Comparison of ENCODE assay signal across 1 cellular context in genomic region chr1:154972517-154973343, GRCh38.
TF ChIP-seq lines count a peak whose summit lies in the region.

No MANE protein-coding gene starts in this region.

TF ChIP-seq in HEK293, 187 proteins besides CTCF, POLR2A, EP300 and RAD21 (continued from another document and continues in another):
- TF ChIP-seq ZNF423 (tag by site-specific recombination; IDR thresholded peaks at IDR 0.05) = no peak
- TF ChIP-seq ZNF398 (tag by site-specific recombination; IDR thresholded peaks at IDR 0.05) = no peak; the same call in none of the 2 replicates
- TF ChIP-seq HIC1 (tag by site-specific recombination; IDR thresholded peaks at IDR 0.05) = no peak
- TF ChIP-seq, protein P1, sequence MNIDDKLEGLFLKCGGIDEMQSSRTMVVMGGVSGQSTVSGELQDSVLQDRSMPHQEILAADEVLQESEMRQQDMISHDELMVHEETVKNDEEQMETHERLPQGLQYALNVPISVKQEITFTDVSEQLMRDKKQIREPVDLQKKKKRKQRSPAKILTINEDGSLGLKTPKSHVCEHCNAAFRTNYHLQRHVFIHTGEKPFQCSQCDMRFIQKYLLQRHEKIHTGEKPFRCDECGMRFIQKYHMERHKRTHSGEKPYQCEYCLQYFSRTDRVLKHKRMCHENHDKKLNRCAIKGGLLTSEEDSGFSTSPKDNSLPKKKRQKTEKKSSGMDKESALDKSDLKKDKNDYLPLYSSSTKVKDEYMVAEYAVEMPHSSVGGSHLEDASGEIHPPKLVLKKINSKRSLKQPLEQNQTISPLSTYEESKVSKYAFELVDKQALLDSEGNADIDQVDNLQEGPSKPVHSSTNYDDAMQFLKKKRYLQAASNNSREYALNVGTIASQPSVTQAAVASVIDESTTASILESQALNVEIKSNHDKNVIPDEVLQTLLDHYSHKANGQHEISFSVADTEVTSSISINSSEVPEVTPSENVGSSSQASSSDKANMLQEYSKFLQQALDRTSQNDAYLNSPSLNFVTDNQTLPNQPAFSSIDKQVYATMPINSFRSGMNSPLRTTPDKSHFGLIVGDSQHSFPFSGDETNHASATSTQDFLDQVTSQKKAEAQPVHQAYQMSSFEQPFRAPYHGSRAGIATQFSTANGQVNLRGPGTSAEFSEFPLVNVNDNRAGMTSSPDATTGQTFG (tag by site-specific recombination; IDR thresholded peaks at IDR 0.05; ENCODE audit: borderline replicate concordance) = no peak
- no peak for TF ChIP-seq GFI1B (tag by site-specific recombination; IDR thresholded peaks at IDR 0.05)
- TF ChIP-seq ZNF19 (tag by site-specific recombination; IDR thresholded peaks at IDR 0.05; ENCODE audit: low read depth) = no peak
- no peak for TF ChIP-seq ZNF214 (tag by site-specific recombination; IDR thresholded peaks at IDR 0.05; ENCODE audit: borderline replicate concordance)
- TF ChIP-seq SP7 (tag by site-specific recombination; IDR thresholded peaks at IDR 0.05) = peak; percentile 76
- no peak; the same call in 1 of the 2 replicates for TF ChIP-seq ZNF843 (tag by site-specific recombination; IDR thresholded peaks at IDR 0.05)
- TF ChIP-seq ZBTB49 (tag by site-specific recombination; IDR thresholded peaks at IDR 0.05; ENCODE audit: low read depth) = no peak
- TF ChIP-seq ZNF747 (tag by site-specific recombination; IDR thresholded peaks at IDR 0.05) = no peak
- TF ChIP-seq TRIM28 (IDR thresholded peaks at IDR 0.05; ENCODE audit: borderline replicate concordance, low read length) = no peak
- TF ChIP-seq ZNF600 (tag by site-specific recombination; IDR thresholded peaks at IDR 0.05) = peak; percentile 65; the same call in 1 of the 2 replicates
- no peak for TF ChIP-seq ZNF354C (tag by site-specific recombination; IDR thresholded peaks at IDR 0.05; ENCODE audit: borderline replicate concordance, low read depth)
- TF ChIP-seq GLI4 (tag by site-specific recombination; IDR thresholded peaks at IDR 0.05) = no peak
- TF ChIP-seq BCL6B (tag by site-specific recombination; IDR thresholded peaks at IDR 0.05) = no peak
- TF ChIP-seq, protein P2, sequence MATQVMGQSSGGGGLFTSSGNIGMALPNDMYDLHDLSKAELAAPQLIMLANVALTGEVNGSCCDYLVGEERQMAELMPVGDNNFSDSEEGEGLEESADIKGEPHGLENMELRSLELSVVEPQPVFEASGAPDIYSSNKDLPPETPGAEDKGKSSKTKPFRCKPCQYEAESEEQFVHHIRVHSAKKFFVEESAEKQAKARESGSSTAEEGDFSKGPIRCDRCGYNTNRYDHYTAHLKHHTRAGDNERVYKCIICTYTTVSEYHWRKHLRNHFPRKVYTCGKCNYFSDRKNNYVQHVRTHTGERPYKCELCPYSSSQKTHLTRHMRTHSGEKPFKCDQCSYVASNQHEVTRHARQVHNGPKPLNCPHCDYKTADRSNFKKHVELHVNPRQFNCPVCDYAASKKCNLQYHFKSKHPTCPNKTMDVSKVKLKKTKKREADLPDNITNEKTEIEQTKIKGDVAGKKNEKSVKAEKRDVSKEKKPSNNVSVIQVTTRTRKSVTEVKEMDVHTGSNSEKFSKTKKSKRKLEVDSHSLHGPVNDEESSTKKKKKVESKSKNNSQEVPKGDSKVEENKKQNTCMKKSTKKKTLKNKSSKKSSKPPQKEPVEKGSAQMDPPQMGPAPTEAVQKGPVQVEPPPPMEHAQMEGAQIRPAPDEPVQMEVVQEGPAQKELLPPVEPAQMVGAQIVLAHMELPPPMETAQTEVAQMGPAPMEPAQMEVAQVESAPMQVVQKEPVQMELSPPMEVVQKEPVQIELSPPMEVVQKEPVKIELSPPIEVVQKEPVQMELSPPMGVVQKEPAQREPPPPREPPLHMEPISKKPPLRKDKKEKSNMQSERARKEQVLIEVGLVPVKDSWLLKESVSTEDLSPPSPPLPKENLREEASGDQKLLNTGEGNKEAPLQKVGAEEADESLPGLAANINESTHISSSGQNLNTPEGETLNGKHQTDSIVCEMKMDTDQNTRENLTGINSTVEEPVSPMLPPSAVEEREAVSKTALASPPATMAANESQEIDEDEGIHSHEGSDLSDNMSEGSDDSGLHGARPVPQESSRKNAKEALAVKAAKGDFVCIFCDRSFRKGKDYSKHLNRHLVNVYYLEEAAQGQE (tag by site-specific recombination; IDR thresholded peaks at IDR 0.05) = no peak
- TF ChIP-seq ZNF302 (tag by site-specific recombination; IDR thresholded peaks at IDR 0.05; ENCODE audit: low read depth) = no peak
- no peak for TF ChIP-seq ZNF211 (tag by site-specific recombination; IDR thresholded peaks at IDR 0.05; ENCODE audit: low read depth)
- peak; percentile 73 for TF ChIP-seq ZIC2 (tag by site-specific recombination; IDR thresholded peaks at IDR 0.05)
- peak; percentile 36; the same call in 1 of the 2 replicates for TF ChIP-seq EGR2 (tag by site-specific recombination; IDR thresholded peaks at IDR 0.05; ENCODE audit: low read depth)
- TF ChIP-seq, protein P3, sequence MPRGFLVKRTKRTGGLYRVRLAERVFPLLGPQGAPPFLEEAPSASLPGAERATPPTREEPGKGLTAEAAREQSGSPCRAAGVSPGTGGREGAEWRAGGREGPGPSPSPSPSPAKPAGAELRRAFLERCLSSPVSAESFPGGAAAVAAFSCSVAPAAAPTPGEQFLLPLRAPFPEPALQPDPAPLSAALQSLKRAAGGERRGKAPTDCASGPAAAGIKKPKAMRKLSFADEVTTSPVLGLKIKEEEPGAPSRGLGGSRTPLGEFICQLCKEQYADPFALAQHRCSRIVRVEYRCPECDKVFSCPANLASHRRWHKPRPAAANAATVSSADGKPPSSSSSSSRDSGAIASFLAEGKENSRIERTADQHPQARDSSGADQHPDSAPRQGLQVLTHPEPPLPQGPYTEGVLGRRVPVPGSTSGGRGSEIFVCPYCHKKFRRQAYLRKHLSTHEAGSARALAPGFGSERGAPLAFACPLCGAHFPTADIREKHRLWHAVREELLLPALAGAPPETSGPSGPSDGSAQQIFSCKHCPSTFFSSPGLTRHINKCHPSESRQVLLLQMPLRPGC (tag by site-specific recombination; IDR thresholded peaks at IDR 0.05) = peak; percentile 86
- TF ChIP-seq ZNF76 (tag by site-specific recombination; IDR thresholded peaks at IDR 0.05; ENCODE audit: borderline replicate concordance, low read depth) = peak; percentile 82
- TF ChIP-seq, protein P4, sequence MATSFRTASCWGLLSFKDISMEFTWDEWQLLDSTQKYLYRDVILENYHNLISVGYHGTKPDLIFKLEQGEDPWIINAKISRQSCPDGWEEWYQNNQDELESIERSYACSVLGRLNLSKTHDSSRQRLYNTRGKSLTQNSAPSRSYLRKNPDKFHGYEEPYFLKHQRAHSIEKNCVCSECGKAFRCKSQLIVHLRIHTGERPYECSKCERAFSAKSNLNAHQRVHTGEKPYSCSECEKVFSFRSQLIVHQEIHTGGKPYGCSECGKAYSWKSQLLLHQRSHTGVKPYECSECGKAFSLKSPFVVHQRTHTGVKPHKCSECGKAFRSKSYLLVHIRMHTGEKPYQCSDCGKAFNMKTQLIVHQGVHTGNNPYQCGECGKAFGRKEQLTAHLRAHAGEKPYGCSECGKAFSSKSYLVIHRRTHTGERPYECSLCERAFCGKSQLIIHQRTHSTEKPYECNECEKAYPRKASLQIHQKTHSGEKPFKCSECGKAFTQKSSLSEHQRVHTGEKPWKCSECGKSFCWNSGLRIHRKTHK (tag by site-specific recombination; IDR thresholded peaks at IDR 0.05) = no peak
- TF ChIP-seq YY2 (tag by site-specific recombination; IDR thresholded peaks at IDR 0.05) = no peak
- TF ChIP-seq ZNF2 (tag by site-specific recombination; IDR thresholded peaks at IDR 0.05) = 0 out of 2 replicates have a peak, but pooled peaks have one; percentile 18
- no peak for TF ChIP-seq ZSCAN23 (tag by site-specific recombination; IDR thresholded peaks at IDR 0.05)
- TF ChIP-seq ZSCAN4 (tag by site-specific recombination; IDR thresholded peaks at IDR 0.05) = no peak
- TF ChIP-seq ZNF785 (tag by site-specific recombination; IDR thresholded peaks at IDR 0.05) = no peak
- no peak for TF ChIP-seq ZNF138 (tag by site-specific recombination; IDR thresholded peaks at IDR 0.05; ENCODE audit: borderline replicate concordance)
- TF ChIP-seq ZFP41 (tag by site-specific recombination; IDR thresholded peaks at IDR 0.05; ENCODE audit: borderline replicate concordance) = no peak
- no peak; the same call in 1 of the 2 replicates for TF ChIP-seq ZNF184 (tag by site-specific recombination; IDR thresholded peaks at IDR 0.05)
- no peak for TF ChIP-seq ZNF350 (tag by site-specific recombination; IDR thresholded peaks at IDR 0.05)
- TF ChIP-seq, protein P5, sequence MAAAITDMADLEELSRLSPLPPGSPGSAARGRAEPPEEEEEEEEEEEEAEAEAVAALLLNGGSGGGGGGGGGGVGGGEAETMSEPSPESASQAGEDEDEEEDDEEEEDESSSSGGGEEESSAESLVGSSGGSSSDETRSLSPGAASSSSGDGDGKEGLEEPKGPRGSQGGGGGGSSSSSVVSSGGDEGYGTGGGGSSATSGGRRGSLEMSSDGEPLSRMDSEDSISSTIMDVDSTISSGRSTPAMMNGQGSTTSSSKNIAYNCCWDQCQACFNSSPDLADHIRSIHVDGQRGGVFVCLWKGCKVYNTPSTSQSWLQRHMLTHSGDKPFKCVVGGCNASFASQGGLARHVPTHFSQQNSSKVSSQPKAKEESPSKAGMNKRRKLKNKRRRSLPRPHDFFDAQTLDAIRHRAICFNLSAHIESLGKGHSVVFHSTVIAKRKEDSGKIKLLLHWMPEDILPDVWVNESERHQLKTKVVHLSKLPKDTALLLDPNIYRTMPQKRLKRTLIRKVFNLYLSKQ (tag by site-specific recombination; IDR thresholded peaks at IDR 0.05; ENCODE audit: borderline replicate concordance) = no peak
- no peak for TF ChIP-seq ZNF549 (tag by site-specific recombination; IDR thresholded peaks at IDR 0.05)
- no peak for TF ChIP-seq ZNF404 (tag by site-specific recombination; IDR thresholded peaks at IDR 0.05)
- TF ChIP-seq ZNF366 (tag by site-specific recombination; conservative IDR thresholded peaks at IDR 0.05) = peak; percentile 53
- TF ChIP-seq ZNF610 (tag by site-specific recombination; IDR thresholded peaks at IDR 0.05; ENCODE audit: borderline replicate concordance) = no peak
- no peak for TF ChIP-seq MZF1 (tag by site-specific recombination; IDR thresholded peaks at IDR 0.05; ENCODE audit: borderline replicate concordance)
